In the genomic region with DNA sequence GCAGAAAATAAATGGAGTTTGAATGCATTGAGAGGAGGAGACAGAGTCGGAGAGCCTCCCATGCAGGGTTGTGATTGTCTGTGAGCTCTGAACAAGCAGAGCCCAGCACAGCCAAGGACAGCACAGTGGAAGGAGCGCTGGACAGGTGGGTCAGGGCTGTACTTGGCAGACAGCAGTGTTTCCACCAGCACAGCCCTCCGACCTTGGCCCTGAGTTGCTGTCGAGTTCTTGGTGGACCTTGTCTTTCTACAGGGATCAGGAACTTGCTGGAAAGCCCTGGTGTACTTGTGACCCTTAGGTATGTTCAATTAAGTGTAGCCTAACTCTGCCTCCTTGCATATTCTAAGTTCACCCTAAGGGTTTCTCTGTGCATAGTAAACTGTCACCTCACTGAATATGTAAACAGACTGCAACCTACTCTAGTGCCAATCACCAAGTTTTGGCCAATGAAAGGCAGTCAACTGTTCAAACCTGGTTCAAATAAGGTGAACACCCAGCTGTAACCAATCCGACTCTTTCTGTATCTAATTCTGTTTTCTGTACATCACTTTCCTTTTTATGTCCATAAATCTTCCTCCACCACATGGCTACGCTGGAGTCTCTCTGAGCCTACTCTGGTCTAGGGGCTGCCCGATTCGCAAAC, we compare ENCODE assay signal across 1 cellular context.
A peak's percentile ranks its signal among the peaks of the same experiment; 100 is the strongest.
TF ChIP-seq lines count a peak whose summit lies in the region.

No MANE protein-coding gene starts in this region.

TF ChIP-seq in HepG2, 621 proteins besides CTCF, POLR2A, EP300 and RAD21 (continued from another document and continues in another):
- TF ChIP-seq THRA (CRISPR knock-in tag; IDR thresholded peaks at IDR 0.05; ENCODE audit: borderline replicate concordance), result peak; percentile 36; the same call in 1 of the 2 replicates
- TF ChIP-seq, protein P1, sequence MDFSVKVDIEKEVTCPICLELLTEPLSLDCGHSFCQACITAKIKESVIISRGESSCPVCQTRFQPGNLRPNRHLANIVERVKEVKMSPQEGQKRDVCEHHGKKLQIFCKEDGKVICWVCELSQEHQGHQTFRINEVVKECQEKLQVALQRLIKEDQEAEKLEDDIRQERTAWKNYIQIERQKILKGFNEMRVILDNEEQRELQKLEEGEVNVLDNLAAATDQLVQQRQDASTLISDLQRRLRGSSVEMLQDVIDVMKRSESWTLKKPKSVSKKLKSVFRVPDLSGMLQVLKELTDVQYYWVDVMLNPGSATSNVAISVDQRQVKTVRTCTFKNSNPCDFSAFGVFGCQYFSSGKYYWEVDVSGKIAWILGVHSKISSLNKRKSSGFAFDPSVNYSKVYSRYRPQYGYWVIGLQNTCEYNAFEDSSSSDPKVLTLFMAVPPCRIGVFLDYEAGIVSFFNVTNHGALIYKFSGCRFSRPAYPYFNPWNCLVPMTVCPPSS (IDR thresholded peaks at IDR 0.05), result no peak
- no peak for TF ChIP-seq ZNF317 (CRISPR knock-in tag; IDR thresholded peaks at IDR 0.05)
- TF ChIP-seq KDM5B (CRISPR knock-in tag; IDR thresholded peaks at IDR 0.05; ENCODE audit: borderline replicate concordance), result no peak
- TF ChIP-seq SP2 (CRISPR knock-in tag; IDR thresholded peaks at IDR 0.05), result no peak
- no peak for TF ChIP-seq TOPORS (CRISPR knock-in tag; IDR thresholded peaks at IDR 0.05)
- TF ChIP-seq HNF4A (CRISPR knock-in tag; IDR thresholded peaks at IDR 0.05), result peak; percentile 31; the same call in 1 of the 2 replicates
- no peak for TF ChIP-seq ZBTB8A (CRISPR knock-in tag; IDR thresholded peaks at IDR 0.05; ENCODE audit: borderline replicate concordance, low read depth)
- no peak for TF ChIP-seq U2AF2 (IDR thresholded peaks at IDR 0.05; ENCODE audit: low read depth, low read length)
- no peak for TF ChIP-seq AFF4 (CRISPR knock-in tag; IDR thresholded peaks at IDR 0.05)
- TF ChIP-seq KDM6A (CRISPR knock-in tag; IDR thresholded peaks at IDR 0.05; ENCODE audit: low read depth), result no peak
- TF ChIP-seq SAP130 (CRISPR knock-in tag; IDR thresholded peaks at IDR 0.05; ENCODE audit: low read depth), result peak; percentile 19; the same call in 1 of the 2 replicates
- TF ChIP-seq HMGXB3 (CRISPR knock-in tag; IDR thresholded peaks at IDR 0.05; ENCODE audit: borderline replicate concordance), result 0 out of 2 replicates have a peak, but pooled peaks have one; percentile 22
- TF ChIP-seq CC2D1A (CRISPR knock-in tag; IDR thresholded peaks at IDR 0.05), result no peak
- peak; percentile 19; the same call in 1 of the 2 replicates for TF ChIP-seq RARA (CRISPR knock-in tag; IDR thresholded peaks at IDR 0.05)
- no peak for TF ChIP-seq ZNF547 (CRISPR knock-in tag; IDR thresholded peaks at IDR 0.05)
- no peak for TF ChIP-seq SIN3B (IDR thresholded peaks at IDR 0.05; ENCODE audit: low read length)
- no peak for TF ChIP-seq FOSL2 (CRISPR knock-in tag; IDR thresholded peaks at IDR 0.05)
- no peak for TF ChIP-seq ZNF530 (CRISPR knock-in tag; IDR thresholded peaks at IDR 0.05; ENCODE audit: low read depth)
- TF ChIP-seq ZNF720 (CRISPR knock-in tag; IDR thresholded peaks at IDR 0.05), result no peak
- TF ChIP-seq JUN (CRISPR knock-in tag; IDR thresholded peaks at IDR 0.05), result no peak
- TF ChIP-seq RXRB (CRISPR knock-in tag; IDR thresholded peaks at IDR 0.05; ENCODE audit: borderline replicate concordance), result 0 out of 2 replicates have a peak, but pooled peaks have one; percentile 13
- TF ChIP-seq RARG (CRISPR knock-in tag; IDR thresholded peaks at IDR 0.05; ENCODE audit: low read depth), result no peak
- TF ChIP-seq SIX4 (CRISPR knock-in tag; IDR thresholded peaks at IDR 0.05), result no peak
- TF ChIP-seq ZNF839 (CRISPR knock-in tag; IDR thresholded peaks at IDR 0.05; ENCODE audit: borderline replicate concordance), result no peak
- TF ChIP-seq ZNF775 (CRISPR knock-in tag; IDR thresholded peaks at IDR 0.05; ENCODE audit: borderline replicate concordance), result no peak
- TF ChIP-seq ZNF704 (CRISPR knock-in tag; IDR thresholded peaks at IDR 0.05; ENCODE audit: borderline replicate concordance), result no peak
- TF ChIP-seq, protein P2, sequence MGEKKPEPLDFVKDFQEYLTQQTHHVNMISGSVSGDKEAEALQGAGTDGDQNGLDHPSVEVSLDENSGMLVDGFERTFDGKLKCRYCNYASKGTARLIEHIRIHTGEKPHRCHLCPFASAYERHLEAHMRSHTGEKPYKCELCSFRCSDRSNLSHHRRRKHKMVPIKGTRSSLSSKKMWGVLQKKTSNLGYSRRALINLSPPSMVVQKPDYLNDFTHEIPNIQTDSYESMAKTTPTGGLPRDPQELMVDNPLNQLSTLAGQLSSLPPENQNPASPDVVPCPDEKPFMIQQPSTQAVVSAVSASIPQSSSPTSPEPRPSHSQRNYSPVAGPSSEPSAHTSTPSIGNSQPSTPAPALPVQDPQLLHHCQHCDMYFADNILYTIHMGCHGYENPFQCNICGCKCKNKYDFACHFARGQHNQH (CRISPR knock-in tag; IDR thresholded peaks at IDR 0.05), result peak; percentile 23; the same call in 1 of the 2 replicates
- no peak for TF ChIP-seq JUNB (CRISPR knock-in tag; IDR thresholded peaks at IDR 0.05; ENCODE audit: borderline replicate concordance)
- 0 out of 2 replicates have a peak, but pooled peaks have one; percentile 23 for TF ChIP-seq HDAC2 (CRISPR knock-in tag; IDR thresholded peaks at IDR 0.05)
- TF ChIP-seq DR1 (CRISPR knock-in tag; IDR thresholded peaks at IDR 0.05), result no peak
- TF ChIP-seq ZNF382 (CRISPR knock-in tag; IDR thresholded peaks at IDR 0.05; ENCODE audit: borderline replicate concordance), result no peak
- TF ChIP-seq ZNF768 (CRISPR knock-in tag; IDR thresholded peaks at IDR 0.05), result 0 out of 2 replicates have a peak, but pooled peaks have one; percentile 29
- TF ChIP-seq ATM (IDR thresholded peaks at IDR 0.05; ENCODE audit: borderline replicate concordance), result no peak
- no peak for TF ChIP-seq ZNF776 (CRISPR knock-in tag; IDR thresholded peaks at IDR 0.05)
- TF ChIP-seq FOXK1 (CRISPR knock-in tag; IDR thresholded peaks at IDR 0.05; ENCODE audit: borderline replicate concordance, low read depth), result no peak
- no peak for TF ChIP-seq SMARCE1 (IDR thresholded peaks at IDR 0.05; ENCODE audit: borderline replicate concordance)
- TF ChIP-seq ZNF660 (CRISPR knock-in tag; IDR thresholded peaks at IDR 0.05; ENCODE audit: borderline replicate concordance, low read depth), result no peak
- TF ChIP-seq IRF2 (CRISPR knock-in tag; IDR thresholded peaks at IDR 0.05), result 0 out of 2 replicates have a peak, but pooled peaks have one; percentile 18
- 0 out of 2 replicates have a peak, but pooled peaks have one; percentile 13 for TF ChIP-seq ZNF687 (CRISPR knock-in tag; IDR thresholded peaks at IDR 0.05)
- TF ChIP-seq BCL6 (CRISPR knock-in tag; IDR thresholded peaks at IDR 0.05), result peak; percentile 40; the same call in 1 of the 2 replicates
- TF ChIP-seq, protein P3, sequence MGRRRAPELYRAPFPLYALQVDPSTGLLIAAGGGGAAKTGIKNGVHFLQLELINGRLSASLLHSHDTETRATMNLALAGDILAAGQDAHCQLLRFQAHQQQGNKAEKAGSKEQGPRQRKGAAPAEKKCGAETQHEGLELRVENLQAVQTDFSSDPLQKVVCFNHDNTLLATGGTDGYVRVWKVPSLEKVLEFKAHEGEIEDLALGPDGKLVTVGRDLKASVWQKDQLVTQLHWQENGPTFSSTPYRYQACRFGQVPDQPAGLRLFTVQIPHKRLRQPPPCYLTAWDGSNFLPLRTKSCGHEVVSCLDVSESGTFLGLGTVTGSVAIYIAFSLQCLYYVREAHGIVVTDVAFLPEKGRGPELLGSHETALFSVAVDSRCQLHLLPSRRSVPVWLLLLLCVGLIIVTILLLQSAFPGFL (CRISPR knock-in tag; IDR thresholded peaks at IDR 0.05), result no peak
- no peak for TF ChIP-seq ZNF460 (CRISPR knock-in tag; IDR thresholded peaks at IDR 0.05; ENCODE audit: borderline replicate concordance)
